In genomic region chr12:57491393-57492280, GRCh38 we compare ENCODE assay signal across 12 cellular contexts. TPM values are rescaled to one million over a fixed set of nuclear protein-coding genes. Genes with fewer than 3 reads are reported as not detected.
DNase-seq lines count a peak whose midpoint lies in the region; ATAC-seq, FAIRE-seq and TF ChIP-seq lines count a peak whose summit lies in the region.
"Had no signal": no experiment of that assay in that cellular context is flagged by ENCODE, and none has a peak within 500 bp of the region (broad histone marks: within the 10 kb centered on the region; RNA-seq: fewer than 3 reads in every experiment).

No MANE protein-coding gene starts in this region.

- no peak for FAIRE-seq in K562 (lab: Jason Lieb, UNC)

- H3K9me3 Mint-ChIP-seq in MCF 10A (ENCODE audit: unreplicated experiment): no peaks in the 10 kb centered on the region
- no peaks in the 10 kb centered on the region for H3K9me3 Mint-ChIP-seq in stimulated activated memory B cell treated with anti-CD40 and anti-IgM and Interleukin-4, amounts not matched to agents 10 μg/mL and 1 μg/mL and 100 μg/mL, for 72 hours

- TF ChIP-seq EP300 in K562 (IDR thresholded peaks at IDR 0.05; ENCODE audit: low read length): no peak

- POLR2A ChIA-PET in MCF 10A (lab: Yijun Ruan, JAX): interaction anchor here (0.7 to 1.2 kb wide), 3 partner anchors 12 to 55 kb away, joined by 3 read pairs; no protein-coding TSS in a partner anchor
- POLR2A ChIA-PET in K562 (lab: Yijun Ruan, JAX): interaction anchor here (0.7 to 1.1 kb wide), 2 partner anchors 25 to 28 kb away, joined by 3 to 4 read pairs; partner anchors contain the start of gene DDIT3

- TF ChIP-seq CTCF in MCF 10A (IDR thresholded peaks at IDR 0.05; ENCODE audit: unreplicated experiment) (no peak), breast epithelium (IDR thresholded peaks at IDR 0.05) (no peak), NB4 (IDR thresholded peaks at IDR 0.05; ENCODE audit: low read depth, low read length) (peak; percentile 25), K562 (IDR thresholded peaks at IDR 0.05 in 2 of 3, conservative IDR thresholded peaks at IDR 0.05 in 1 of 3; ENCODE audit: insufficient read depth in 2 of 3, low read depth in 1 of 3, low read length in 3 of 3) (peak; percentile 14 to 30 (median 30); a peak in 2 of 6 replicates), tibial artery (IDR thresholded peaks at IDR 0.05) (no peak)

- no peaks in the 10 kb centered on the region for H3K27me3 Mint-ChIP-seq in MCF 10A (ENCODE audit: insufficient read depth, unreplicated experiment)
- H3K27me3 Mint-ChIP-seq in stimulated activated memory B cell treated with anti-CD40 and anti-IgM and Interleukin-4, amounts not matched to agents 10 μg/mL and 1 μg/mL and 100 μg/mL, for 72 hours: no peaks in the 10 kb centered on the region

- intact Hi-C loops in MCF 10A (cut with micrococcal nuclease) (no loop called here), breast epithelium (cut with DNase I; ENCODE audit: low total_unique reads) (no loop called here), K562 (cut with micrococcal nuclease) (no loop called here), tibial artery (cut with DNase I; ENCODE audit: low total_unique reads) (no loop called here)

- H3K36me3 ChIP-seq in breast epithelium (no peaks in the 10 kb centered on the region), K562 (ENCODE audit: control insufficient read depth, insufficient read depth, low read length) (peaks cover 57% of the 10 kb centered on the region), tibial artery (peaks cover 34 to 56% (median 55%) of the 10 kb centered on the region in 3 donors)

- no peaks in the 10 kb centered on the region for H3K9me3 ChIP-seq in breast epithelium
- no peaks in the 10 kb centered on the region for H3K9me3 ChIP-seq in K562 (replicated peaks; ENCODE audit: control insufficient read depth, insufficient read depth, low read depth, low read length)
- no peaks in the 10 kb centered on the region for H3K9me3 ChIP-seq in tibial artery

- no peak overlapping the region for H3K4me3 Mint-ChIP-seq in MCF 10A (ENCODE audit: unreplicated experiment)
- H3K4me3 Mint-ChIP-seq in stimulated activated memory B cell treated with anti-CD40 and anti-IgM and Interleukin-4, amounts not matched to agents 10 μg/mL and 1 μg/mL and 100 μg/mL, for 72 hours: no peak overlapping the region

- BruUV-seq in MCF 10A (replicated peaks; lab: Mats Ljungman, UMichigan) (TSS peak; percentile 1), K562 (replicated peaks; lab: Mats Ljungman, UMichigan) (TSS peak; percentile 12)

- no peak overlapping the region for H3K27ac Mint-ChIP-seq in MCF 10A (ENCODE audit: low read depth, unreplicated experiment)
- H3K27ac Mint-ChIP-seq in stimulated activated memory B cell treated with anti-CD40 and anti-IgM and Interleukin-4, amounts not matched to agents 10 μg/mL and 1 μg/mL and 100 μg/mL, for 72 hours: peak overlapping the region; percentile 10

- peaks cover 72% of the 10 kb centered on the region for H3K36me3 Mint-ChIP-seq in MCF 10A (ENCODE audit: insufficient read depth, unreplicated experiment)
- peaks cover 51% of the 10 kb centered on the region for H3K36me3 Mint-ChIP-seq in stimulated activated memory B cell treated with anti-CD40 and anti-IgM and Interleukin-4, amounts not matched to agents 10 μg/mL and 1 μg/mL and 100 μg/mL, for 72 hours

- no peak overlapping the region for H3K4me3 ChIP-seq in breast epithelium
- H3K4me3 ChIP-seq in NB4 (ENCODE audit: low read depth, low read length): no peak overlapping the region
- no peak overlapping the region for H3K4me3 ChIP-seq in K562
- no peak overlapping the region for H3K4me3 ChIP-seq in tibial artery

- no peak overlapping the region for H3K9ac ChIP-seq in K562 (ENCODE audit: insufficient read depth in 1 of 2, low read depth in 2 of 2, low read length in 2 of 2)

- peaks cover 15% of the 10 kb centered on the region for H3K4me1 Mint-ChIP-seq in MCF 10A (ENCODE audit: insufficient read depth, unreplicated experiment)
- H3K4me1 Mint-ChIP-seq in stimulated activated memory B cell treated with anti-CD40 and anti-IgM and Interleukin-4, amounts not matched to agents 10 μg/mL and 1 μg/mL and 100 μg/mL, for 72 hours: peaks cover 25% of the 10 kb centered on the region

- H3K79me2 ChIP-seq in K562 (ENCODE audit: control insufficient read depth, insufficient read depth, low read length): peaks cover 35% of the 10 kb centered on the region

- CTCF ChIA-PET in MCF 10A (lab: Yijun Ruan, JAX): interaction anchor here (1.0 to 1.2 kb wide), 3 partner anchors 9 to 33 kb away, joined by 3 to 5 read pairs (median 4); no protein-coding TSS in a partner anchor
- CTCF ChIA-PET in K562 (lab: Yijun Ruan, JAX; ENCODE audit: low intra/inter-chr PET ratio): no interaction called here

- no peak for TF ChIP-seq RAD21 in K562 (CRISPR knock-in tag; conservative IDR thresholded peaks at IDR 0.05 in 1 of 2, IDR thresholded peaks at IDR 0.05 in 1 of 2)

- H3K4me1 ChIP-seq in breast epithelium: peaks cover 0 to 12% of the 10 kb centered on the region in 2 donors
- H3K4me1 ChIP-seq in K562 (replicated peaks in 1 of 2; ENCODE audit: control insufficient read depth in 2 of 2, insufficient read depth in 2 of 2, low read length in 2 of 2): peaks cover 7 to 15% of the 10 kb centered on the region in 2 experiments
- peaks cover 0 to 17% (median 13%) of the 10 kb centered on the region in 4 donors for H3K4me1 ChIP-seq in tibial artery

- in situ Hi-C loops in K562 (cut with MboI): no loop called here

- H3K27me3 ChIP-seq in breast epithelium (no peaks in the 10 kb centered on the region), K562 (ENCODE audit: control insufficient read depth in 2 of 2, insufficient read depth in 2 of 2, low read length in 2 of 2) (no peaks in the 10 kb centered on the region), tibial artery (no peaks in the 10 kb centered on the region)

- H3K4me2 ChIP-seq in K562 (ENCODE audit: insufficient read depth, low read length): no peak overlapping the region

- DNase-seq in MCF 10A (ENCODE audit: unreplicated experiment) (no peak), breast epithelium (ENCODE audit: low spot score in 2 of 2) (no peak), NB4 (ENCODE audit: low read depth) (peak; percentile 27), K562 (ENCODE audit: extremely low read depth in 1 of 4, low spot score in 3 of 4) (peak in 1 of 4 experiments; percentile 32), iPS-NIHi7 (ENCODE audit: extremely low spot score) (no peak), tibial artery (no peak)
- DNase-seq: activated CD8-positive, alpha-beta memory T cell treated with anti-CD3 and anti-CD28 coated beads, Interleukin-2, amount 50 U/mL, for 48 hours; NCI-H69; stimulated activated CD4-positive, alpha-beta T cell treated with anti-CD3 and anti-CD28 coated beads, Interleukin-4, amount 100 ng/mL, for 4 hours had no signal

- H3K27ac ChIP-seq in breast epithelium: no peak overlapping the region
- no peak overlapping the region for H3K27ac ChIP-seq in K562 (ENCODE audit: extremely low read depth, low read depth, low read length)
- no peak overlapping the region for H3K27ac ChIP-seq in tibial artery
- H3K27ac ChIP-seq: epithelial cell of prostate had no signal

- 0 out of 2 replicates have a peak, but pooled peaks cover 3% of the 10 kb centered on the region for H4K20me1 ChIP-seq in K562 (replicated peaks; ENCODE audit: control insufficient read depth, insufficient read depth, low read length)

- H2AFZ ChIP-seq in K562 (ENCODE audit: low read depth, low read length): no peak overlapping the region

- TF ChIP-seq POLR2A in breast epithelium (IDR thresholded peaks at IDR 0.05): no peak
- TF ChIP-seq POLR2A in NB4 (IDR thresholded peaks at IDR 0.05; ENCODE audit: extremely low read depth, insufficient read length): no peak
- TF ChIP-seq POLR2A in K562 (conservative IDR thresholded peaks at IDR 0.05): no peak

- peak; percentile 36 for ATAC-seq in K562
- ATAC-seq in stimulated activated memory B cell treated with anti-CD40 and anti-IgM and Interleukin-4, amounts not matched to agents 10 μg/mL and 1 μg/mL and 100 μg/mL, for 72 hours: no peak
- ATAC-seq in HG02642 (IDR thresholded peaks at IDR 0.05; ENCODE audit: poor library complexity, unreplicated experiment): no peak

- 93% methylated on average over 14 of the region's 15 CpGs for WGBS in K562 (ENCODE audit: insufficient coverage, low coverage, missing lambda C conversion rate)

- peaks cover 3% of the 10 kb centered on the region for H3K9me1 ChIP-seq in K562 (ENCODE audit: control insufficient read depth, insufficient read depth, low read length)

RNA-seq across cellular contexts. Expression of gene MARS1, which starts 3.8 kb away (rescaled TPM):
- total RNA-seq in MCF 10A (2022) (714 and 762 TPM in 2 replicates), breast epithelium (10 to 100 TPM; 39.2 to 65.9 (median 60.2) TPM), K562 (2014; rRNA removed) (231 and 232 TPM in 2 replicates), K562 (2014; rRNA removed; fragmentation: Illumina TruSeq; extraction: Trizol) (220 and 245 TPM in 2 replicates), K562 (2015; rRNA removed; fragmentation: Illumina TruSeq; extraction: Trizol) (158 and 169 TPM in 2 replicates), K562 (2021) (339 and 382 TPM in 2 replicates)
- 823 and 1,075 TPM in 2 replicates for total RNA-seq in K562 (2011; cell fraction: chromatin; rRNA removed; ENCODE audit: low replicate concordance)
- total RNA-seq in K562 (2011; cell fraction: nucleolus; rRNA removed): 517 and 536 TPM in 2 replicates
- total RNA-seq in K562 (2011; cell fraction: nucleoplasm; rRNA removed): 605 and 612 TPM in 2 replicates
- polyA plus RNA-seq in K562 (2011; rRNA removed) (145 and 271 TPM in 2 replicates), K562 (2014; fragmentation: Illumina TruSeq; extraction: Trizol) (298 and 362 TPM in 2 replicates), K562 (2014; fragmentation: Nextera tagmentation; extraction: Ambion mirVana) (100 to 1,000 TPM; 117 to 168 TPM), K562 (2014; rRNA removed) (221 and 229 TPM in 2 replicates)
- 137 and 183 TPM in 2 replicates for polyA plus RNA-seq in K562 (2011; cell fraction: cytosol; rRNA removed)
- polyA plus RNA-seq in K562 (2011; cell fraction: nucleus; rRNA removed): 838 and 1,308 TPM in 2 replicates
- 210 and 555 TPM in 2 replicates for polyA plus RNA-seq in K562 (2012)
- 171 and 257 TPM in 2 replicates for polyA minus RNA-seq in K562 (2011; rRNA and poly(A)+ RNA removed)
- polyA minus RNA-seq in K562 (2011; cell fraction: cytosol; rRNA and poly(A)+ RNA removed): 105 and 116 TPM in 2 replicates
- polyA minus RNA-seq in K562 (2011; cell fraction: nucleus; rRNA and poly(A)+ RNA removed): 226 and 398 TPM in 2 replicates

RNA-seq across cellular contexts. Expression of gene ARHGAP9, which starts 12.0 kb away (rescaled TPM):
- total RNA-seq in MCF 10A (2022) (0.69 and 1.1 TPM in 2 replicates), breast epithelium (10 to 100 TPM; 10.8 to 16.6 (median 11.1) TPM), K562 (2014; rRNA removed) (3.8 and 4.6 TPM in 2 replicates), K562 (2014; rRNA removed; fragmentation: Illumina TruSeq; extraction: Trizol) (3.1 and 4.2 TPM in 2 replicates), K562 (2015; rRNA removed; fragmentation: Illumina TruSeq; extraction: Trizol) (5.1 and 5.8 TPM in 2 replicates), K562 (2021) (5.9 and 6.0 TPM in 2 replicates)
- 8.4 and 15.8 TPM in 2 replicates for total RNA-seq in K562 (2011; cell fraction: chromatin; rRNA removed; ENCODE audit: low replicate concordance)
- total RNA-seq in K562 (2011; cell fraction: nucleolus; rRNA removed): 5.3 and 7.2 TPM in 2 replicates
- 7.3 and 8.5 TPM in 2 replicates for total RNA-seq in K562 (2011; cell fraction: nucleoplasm; rRNA removed)
- polyA plus RNA-seq in K562 (2011; rRNA removed) (6.5 and 22.7 TPM in 2 replicates), K562 (2014; fragmentation: Illumina TruSeq; extraction: Trizol) (5.4 and 6.5 TPM in 2 replicates), K562 (2014; fragmentation: Nextera tagmentation; extraction: Ambion mirVana) (1 to 10 TPM; 1.5 to 2.0 TPM), K562 (2014; rRNA removed) (3.3 and 10.2 TPM in 2 replicates)
- 7.6 and 14.0 TPM in 2 replicates for polyA plus RNA-seq in K562 (2011; cell fraction: cytosol; rRNA removed)
- 53.3 and 109 TPM in 2 replicates for polyA plus RNA-seq in K562 (2011; cell fraction: nucleus; rRNA removed)
- 5.2 and 15.6 TPM in 2 replicates for polyA plus RNA-seq in K562 (2012)
- 2.8 and 7.2 TPM in 2 replicates for polyA minus RNA-seq in K562 (2011; rRNA and poly(A)+ RNA removed)
- 1.5 and 8.5 TPM in 2 replicates for polyA minus RNA-seq in K562 (2011; cell fraction: cytosol; rRNA and poly(A)+ RNA removed)
- polyA minus RNA-seq in K562 (2011; cell fraction: nucleus; rRNA and poly(A)+ RNA removed): 4.3 and 13.0 TPM in 2 replicates

RNA-seq across cellular contexts. Expression of gene DDIT3, which starts 28.7 kb away (rescaled TPM):
- 156 and 168 TPM in 2 replicates for total RNA-seq in MCF 10A (2022)
- total RNA-seq in breast epithelium: 10 to 100 TPM; 39.0 to 58.4 (median 51.2) TPM
- 172 and 185 TPM in 2 replicates for total RNA-seq in K562 (2011; cell fraction: chromatin; rRNA removed; ENCODE audit: low replicate concordance)
- 119 and 124 TPM in 2 replicates for total RNA-seq in K562 (2011; cell fraction: nucleolus; rRNA removed)
- 106 and 127 TPM in 2 replicates for total RNA-seq in K562 (2011; cell fraction: nucleoplasm; rRNA removed)
- 68.2 and 89.9 TPM in 2 replicates for total RNA-seq in K562 (2014; rRNA removed)
- 89.6 and 104 TPM in 2 replicates for total RNA-seq in K562 (2014; rRNA removed; fragmentation: Illumina TruSeq; extraction: Trizol)
- 53.7 and 59.1 TPM in 2 replicates for total RNA-seq in K562 (2015; rRNA removed; fragmentation: Illumina TruSeq; extraction: Trizol)
- total RNA-seq in K562 (2021): 56.8 and 61.8 TPM in 2 replicates
- 99.0 and 118 TPM in 2 replicates for polyA plus RNA-seq in K562 (2011; rRNA removed)
- polyA plus RNA-seq in K562 (2011; cell fraction: cytosol; rRNA removed): 29.5 and 56.7 TPM in 2 replicates
- polyA plus RNA-seq in K562 (2011; cell fraction: nucleus; rRNA removed): 133 and 186 TPM in 2 replicates
- polyA plus RNA-seq in K562 (2012): 99.5 and 353 TPM in 2 replicates
- polyA plus RNA-seq in K562 (2014; fragmentation: Illumina TruSeq; extraction: Trizol): 83.9 and 103 TPM in 2 replicates
- polyA plus RNA-seq in K562 (2014; fragmentation: Nextera tagmentation; extraction: Ambion mirVana): 100 to 1,000 TPM; 254 to 272 TPM
- polyA plus RNA-seq in K562 (2014; rRNA removed): 87.2 and 127 TPM in 2 replicates
- polyA minus RNA-seq in K562 (2011; rRNA and poly(A)+ RNA removed): 37.2 and 59.6 TPM in 2 replicates
- polyA minus RNA-seq in K562 (2011; cell fraction: cytosol; rRNA and poly(A)+ RNA removed): 22.3 and 23.0 TPM in 2 replicates
- polyA minus RNA-seq in K562 (2011; cell fraction: nucleus; rRNA and poly(A)+ RNA removed): 25.7 and 57.9 TPM in 2 replicates

RNA-seq across cellular contexts. Expression of gene MBD6, which starts 31.0 kb away (rescaled TPM):
- total RNA-seq in MCF 10A (2022) (96.5 and 111 TPM in 2 replicates), breast epithelium (10 to 100 TPM; 12.6 to 26.1 (median 19.7) TPM), K562 (2014; rRNA removed) (4.7 and 6.3 TPM in 2 replicates), K562 (2014; rRNA removed; fragmentation: Illumina TruSeq; extraction: Trizol) (2.7 and 3.8 TPM in 2 replicates), K562 (2015; rRNA removed; fragmentation: Illumina TruSeq; extraction: Trizol) (3.6 and 6.1 TPM in 2 replicates), K562 (2021) (46.6 and 54.8 TPM in 2 replicates)
- total RNA-seq in K562 (2011; cell fraction: chromatin; rRNA removed; ENCODE audit: low replicate concordance): 77.3 and 118 TPM in 2 replicates
- total RNA-seq in K562 (2011; cell fraction: nucleolus; rRNA removed): 43.2 and 44.7 TPM in 2 replicates
- 49.3 and 57.0 TPM in 2 replicates for total RNA-seq in K562 (2011; cell fraction: nucleoplasm; rRNA removed)
- polyA plus RNA-seq in K562 (2011; rRNA removed) (2.0 and 6.8 TPM in 2 replicates), K562 (2014; fragmentation: Illumina TruSeq; extraction: Trizol) (14.1 and 20.3 TPM in 2 replicates), K562 (2014; fragmentation: Nextera tagmentation; extraction: Ambion mirVana) (1 to 10 TPM; 2.6 to 2.9 TPM), K562 (2014; rRNA removed) (12.2 and 19.8 TPM in 2 replicates)
- 1.1 and 1.4 TPM in 2 replicates for polyA plus RNA-seq in K562 (2011; cell fraction: cytosol; rRNA removed)
- 25.0 and 38.2 TPM in 2 replicates for polyA plus RNA-seq in K562 (2011; cell fraction: nucleus; rRNA removed)
- 21.1 and 37.7 TPM in 2 replicates for polyA plus RNA-seq in K562 (2012)
- polyA minus RNA-seq in K562 (2011; rRNA and poly(A)+ RNA removed): 1.7 and 4.1 TPM in 2 replicates
- polyA minus RNA-seq in K562 (2011; cell fraction: cytosol; rRNA and poly(A)+ RNA removed): 5.2 and 13.3 TPM in 2 replicates
- 15.5 and 20.1 TPM in 2 replicates for polyA minus RNA-seq in K562 (2011; cell fraction: nucleus; rRNA and poly(A)+ RNA removed)

RNA-seq across cellular contexts. Expression of gene GLI1, which starts 32.1 kb away (rescaled TPM):
- total RNA-seq in MCF 10A (2022) (not detected in 2 replicates), breast epithelium (1 to 10 TPM in 2 of 3 donors, under 1 TPM in 1; 0.66 to 2.1 (median 1.2) TPM), K562 (2014; rRNA removed) (0.33 and 0.41 TPM in 2 replicates), K562 (2014; rRNA removed; fragmentation: Illumina TruSeq; extraction: Trizol) (0.76 and 0.80 TPM in 2 replicates), K562 (2015; rRNA removed; fragmentation: Illumina TruSeq; extraction: Trizol) (0.30 and 2.2 TPM in 2 replicates), K562 (2021) (2.1 and 3.7 TPM in 2 replicates)
- 1.4 and 2.9 TPM in 2 replicates for total RNA-seq in K562 (2011; cell fraction: chromatin; rRNA removed; ENCODE audit: low replicate concordance)
- total RNA-seq in K562 (2011; cell fraction: nucleolus; rRNA removed): 1.0 and 1.3 TPM in 2 replicates
- 2.0 and 2.7 TPM in 2 replicates for total RNA-seq in K562 (2011; cell fraction: nucleoplasm; rRNA removed)
- polyA plus RNA-seq in K562 (2011; rRNA removed) (0.33 and 1.1 TPM in 2 replicates), K562 (2014; fragmentation: Illumina TruSeq; extraction: Trizol) (0.61 and 0.80 TPM in 2 replicates), K562 (2014; fragmentation: Nextera tagmentation; extraction: Ambion mirVana) (under 1 TPM; 0.24 to 0.31 TPM), K562 (2014; rRNA removed) (0.51 and 0.64 TPM in 2 replicates)
- 0.63 and 0.64 TPM in 2 replicates for polyA plus RNA-seq in K562 (2011; cell fraction: cytosol; rRNA removed)
- 2.0 and 3.7 TPM in 2 replicates for polyA plus RNA-seq in K562 (2011; cell fraction: nucleus; rRNA removed)
- 2.2 and 3.2 TPM in 2 replicates for polyA plus RNA-seq in K562 (2012)
- 0.36 and 0.81 TPM in 2 replicates for polyA minus RNA-seq in K562 (2011; rRNA and poly(A)+ RNA removed)
- polyA minus RNA-seq in K562 (2011; cell fraction: cytosol; rRNA and poly(A)+ RNA removed): not detected in 2 replicates
- 0.33 and 0.81 TPM in 2 replicates for polyA minus RNA-seq in K562 (2011; cell fraction: nucleus; rRNA and poly(A)+ RNA removed)

Comparison
In these comparisons a context has a peak if more than half of its experiments do, and no peak if none do; other contexts are left out.
1. CTCF ChIP-seq: peak in NB4 (single experiment) and K562 (3 of 3); none in MCF 10A (single experiment), breast epithelium (0 of 3) and tibial artery (0 of 2).